ENCODE assay signal across 22 cellular contexts in genomic region chr6:170028629-170029345, GRCh38.
A peak's percentile ranks its signal among the peaks of the same experiment; 100 is the strongest.
DNase-seq lines count a peak whose midpoint lies in the region; ATAC-seq, FAIRE-seq and TF ChIP-seq lines count a peak whose summit lies in the region.
"Had no signal": no experiment of that assay in that cellular context is flagged by ENCODE, and none has a peak within 500 bp of the region (broad histone marks: within the 10 kb centered on the region; RNA-seq: fewer than 3 reads in every experiment).

No MANE protein-coding gene starts in this region.

- intact Hi-C loops in Right ventricle myocardium superior (cut with DNase I) = no loop called here
- intact Hi-C loops in kidney (cut with DNase I) = no loop called here
- intact Hi-C loops in sciatic nerve (cut with DNase I) = no loop called here
- intact Hi-C loops in lower lobe of right lung (cut with DNase I) = no loop called here

- H3K27ac ChIP-seq in right atrium auricular region (no peak overlapping the region), kidney (ENCODE audit: low read depth in 2 of 2, low read length in 2 of 2) (no peak overlapping the region), lower lobe of right lung (no peak overlapping the region)
- H3K27ac ChIP-seq: heart left ventricle, HL-60, vagina had no signal

- no peak for ATAC-seq in Right ventricle myocardium superior (ENCODE audit: poor library complexity)
- ATAC-seq in sciatic nerve = no peak
- no peak for ATAC-seq in lower lobe of right lung
- ATAC-seq in HG02759 (IDR thresholded peaks at IDR 0.05; ENCODE audit: unreplicated experiment) = no peak
- ATAC-seq: heart left ventricle, T-cell had no signal

- peak; percentile 48 for DNase-seq in right atrium auricular region (ENCODE audit: low spot score)
- no peak for DNase-seq in Right ventricle myocardium superior
- DNase-seq in kidney = peak; percentile 59
- DNase-seq in sciatic nerve (ENCODE audit: low spot score) = peak; percentile 46
- no peak for DNase-seq in lower lobe of right lung
- DNase-seq in kidney glomerular epithelial cell (lab: John Stamatoyannopoulos, UW) = no peak
- DNase-seq: activated CD4-positive, alpha-beta T cell treated with anti-CD3 and anti-CD28 coated beads, Interleukin-2, amount 10 ng/mL, durations not matched to agents 7 days and 5 days; activated gamma-delta T cell; CD4-positive, CD25-positive, alpha-beta regulatory T cell; heart left ventricle; NCI-H1092; NCI-H2029 treated with DMSO at 0.1 percent for 48 hours; OCI-M1; SIG-M5; stimulated activated CD4-positive, alpha-beta T cell treated with anti-CD3 and anti-CD28 coated beads, Interleukin-12 subunit alpha, Interleukin-12 subunit beta, amount 100 ng/mL, for 4 hours had no signal

- H3K9me3 ChIP-seq in right atrium auricular region = no peaks in the 10 kb centered on the region
- peaks cover 2 to 7% of the 10 kb centered on the region in 2 donors for H3K9me3 ChIP-seq in kidney (ENCODE audit: control insufficient read depth in 1 of 2, low read length in 2 of 2)
- H3K9me3 ChIP-seq in lower lobe of right lung = peaks cover 4% of the 10 kb centered on the region
- H3K9me3 ChIP-seq: heart left ventricle, vagina had no signal

- H3K4me3 ChIP-seq in right atrium auricular region = no peak overlapping the region
- H3K4me3 ChIP-seq in kidney (ENCODE audit: low read length in 2 of 2) = no peak overlapping the region
- H3K4me3 ChIP-seq in lower lobe of right lung = no peak overlapping the region
- H3K4me3 ChIP-seq: heart left ventricle, lung, vagina had no signal

- TF ChIP-seq CTCF in right atrium auricular region (IDR thresholded peaks at IDR 0.05) = no peak
- no peak for TF ChIP-seq CTCF in kidney (IDR thresholded peaks at IDR 0.05; ENCODE audit: borderline replicate concordance, extremely low read depth, insufficient read depth)
- no peak for TF ChIP-seq CTCF in lower lobe of right lung (IDR thresholded peaks at IDR 0.05)

- H3K27me3 ChIP-seq in right atrium auricular region = no peaks in the 10 kb centered on the region
- H3K27me3 ChIP-seq in lower lobe of right lung (ENCODE audit: low read depth) = peaks cover under 1% of the 10 kb centered on the region
- H3K27me3 ChIP-seq: heart left ventricle, vagina had no signal

- no peak for FAIRE-seq in kidney (lab: Jason Lieb, UNC)
- FAIRE-seq: G401.6, H1 had no signal

- no peak overlapping the region for H3K9ac ChIP-seq in kidney (ENCODE audit: low read length in 2 of 2)

- H3K4me1 ChIP-seq in right atrium auricular region (peaks cover 0 to 13% of the 10 kb centered on the region in 2 donors), kidney (ENCODE audit: control insufficient read depth in 1 of 2, insufficient read depth in 1 of 2, low read depth in 1 of 2, low read length in 2 of 2) (no peaks in the 10 kb centered on the region), lower lobe of right lung (peaks cover 15% of the 10 kb centered on the region)

- H3K36me3 ChIP-seq in right atrium auricular region (no peaks in the 10 kb centered on the region), kidney (ENCODE audit: control insufficient read depth in 1 of 2, insufficient read depth in 2 of 2, low read length in 2 of 2) (no peaks in the 10 kb centered on the region), lower lobe of right lung (no peaks in the 10 kb centered on the region)
- H3K36me3 ChIP-seq: heart left ventricle, vagina had no signal

Comparison
In these comparisons a context has a peak if more than half of its experiments do, and no peak if none do; other contexts are left out.
1. DNase-seq: peak in right atrium auricular region (single experiment), kidney (single experiment) and sciatic nerve (single experiment); none in Right ventricle myocardium superior (single experiment), lower lobe of right lung (single experiment) and kidney glomerular epithelial cell (single experiment).